ENCODE assay signal across 8 cellular contexts in the genomic region with DNA sequence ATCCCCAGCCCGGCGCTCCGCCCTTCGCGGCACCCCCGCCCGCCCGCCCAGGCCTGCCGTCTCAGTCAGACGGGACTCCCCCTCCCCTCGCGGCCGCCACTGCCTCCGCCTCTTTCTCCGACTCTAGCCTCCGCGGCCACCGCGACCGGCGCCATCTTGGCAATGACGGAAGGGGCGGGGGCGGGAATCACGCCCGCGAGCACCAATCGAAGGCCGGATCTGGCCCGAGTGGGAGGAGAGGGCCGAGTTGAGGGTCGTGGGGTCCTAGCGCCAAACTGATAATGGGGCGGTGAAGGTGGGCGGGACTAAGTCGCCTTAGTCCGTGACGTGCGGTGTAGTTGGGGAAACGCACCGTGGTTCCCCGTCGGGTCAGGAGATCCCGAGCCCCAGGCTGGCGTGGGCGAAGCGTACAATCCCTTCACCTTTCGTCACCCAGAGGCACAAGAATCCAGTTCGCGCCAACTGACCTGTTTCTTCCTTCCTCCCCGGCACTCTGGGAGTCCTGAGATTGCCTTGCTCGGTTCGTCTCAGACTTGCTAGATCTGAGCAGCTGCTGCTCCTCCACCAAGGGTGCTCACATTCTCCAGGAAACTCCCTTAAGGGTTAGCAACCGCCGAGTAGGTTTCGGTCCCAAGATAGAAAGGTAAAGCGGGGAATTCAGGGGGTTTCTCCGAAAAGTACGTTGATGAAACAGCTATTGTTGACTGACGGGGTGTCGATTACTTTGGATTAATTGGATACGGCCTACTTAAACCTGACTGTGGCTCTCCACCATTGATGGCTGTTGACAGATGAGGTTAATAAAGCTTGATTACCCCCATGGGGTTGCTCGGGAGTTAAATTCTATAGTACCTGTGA. TPM values are rescaled to one million over a fixed set of nuclear protein-coding genes. Genes with fewer than 3 reads are reported as not detected.
DNase-seq lines count a peak whose midpoint lies in the region; ATAC-seq and TF ChIP-seq lines count a peak whose summit lies in the region.

A gene (minus strand): TSS at position 164 of the 858 bp plus-strand sequence. CDS start 35,843 bp downstream, outside the sequence.

- intact Hi-C loops in esophagus muscularis mucosa (cut with DNase I), result loop anchor here (2.0 kb wide), 1 partner anchor 76 kb away; a partner anchor contains a TSS

- peaks cover 53% of the 10 kb centered on the region for H3K79me2 ChIP-seq in KMS-11 (ENCODE audit: insufficient read depth, low read depth)

- no peaks in the 10 kb centered on the region for H3K36me3 ChIP-seq in KMS-11 (ENCODE audit: insufficient read depth)
- H3K36me3 ChIP-seq in Peyer's patch, result no peaks in the 10 kb centered on the region
- no peaks in the 10 kb centered on the region for H3K36me3 ChIP-seq in esophagus muscularis mucosa

- H3K9ac ChIP-seq in KMS-11, result peak within 1 kb of the TSS; percentile 85

- no peaks in the 10 kb centered on the region for H4K20me1 ChIP-seq in KMS-11 (ENCODE audit: insufficient read depth)

- peak within 1 kb of the TSS; percentile 98 for H3K4me2 ChIP-seq in KMS-11

- H3K27me3 ChIP-seq in KMS-11 (ENCODE audit: insufficient read depth, low read depth) (no peaks in the 10 kb centered on the region), Peyer's patch (no peaks in the 10 kb centered on the region), esophagus muscularis mucosa (no peaks in the 10 kb centered on the region)

- H3K4me3 ChIP-seq in KMS-11 (IDR thresholded peaks at IDR 0.05; ENCODE audit: insufficient read depth, low read depth, low read length), result peak within 1 kb of the TSS; percentile 43
- peak within 1 kb of the TSS; percentile 82 to 99 (median 84) for H3K4me3 ChIP-seq in Peyer's patch
- H3K4me3 ChIP-seq in esophagus muscularis mucosa, result peak within 1 kb of the TSS; percentile 84 to 99 (median 96)

- H3K4me3 Mint-ChIP-seq in activated T-cell treated with anti-CD3 and anti-CD28 coated beads, Interleukin-2, amount 50 U/mL, for 72 hours, result peak within 1 kb of the TSS; percentile 90 to 92

- H3K27me3 Mint-ChIP-seq in activated T-cell treated with anti-CD3 and anti-CD28 coated beads, Interleukin-2, amount 50 U/mL, for 72 hours (ENCODE audit: low read depth), result no peaks in the 10 kb centered on the region

- H3K4me1 ChIP-seq in KMS-11 (ENCODE audit: low read depth, poor library complexity, severe bottlenecking), result peaks cover 70% of the 10 kb centered on the region
- H3K4me1 ChIP-seq in Peyer's patch, result peaks cover 0 to 21% (median 5%) of the 10 kb centered on the region in 4 donors
- H3K4me1 ChIP-seq in esophagus muscularis mucosa, result peaks cover 21 to 39% (median 35%) of the 10 kb centered on the region in 4 donors

- H3K27ac Mint-ChIP-seq in activated T-cell treated with anti-CD3 and anti-CD28 coated beads, Interleukin-2, amount 50 U/mL, for 72 hours, result peak within 1 kb of the TSS; percentile 93

- peak; percentile 79 for ATAC-seq in GM21737 (IDR thresholded peaks at IDR 0.05; ENCODE audit: unreplicated experiment)
- peak; percentile 85 to 86 for ATAC-seq in activated T-cell treated with anti-CD3 and anti-CD28 coated beads, Interleukin-2, amount 50 U/mL, for 72 hours (replicated peaks in 1 of 2)

- H3K4me1 Mint-ChIP-seq in activated T-cell treated with anti-CD3 and anti-CD28 coated beads, Interleukin-2, amount 50 U/mL, for 72 hours (ENCODE audit: low read depth), result peaks cover 77% of the 10 kb centered on the region

- no peaks in the 10 kb centered on the region for H3K9me3 ChIP-seq in Peyer's patch
- H3K9me3 ChIP-seq in esophagus muscularis mucosa, result no peaks in the 10 kb centered on the region

- TF ChIP-seq POLR2A in Peyer's patch (IDR thresholded peaks at IDR 0.05), result peak; percentile 73 to 89
- peak; percentile 36 for TF ChIP-seq POLR2A in esophagus muscularis mucosa (IDR thresholded peaks at IDR 0.05; ENCODE audit: low read depth)

- no peak for TF ChIP-seq EP300 in esophagus muscularis mucosa (IDR thresholded peaks at IDR 0.05)

- DNase-seq in DMS53 treated with DMSO at 0.1 percent for 48 hours (lab: John Stamatoyannopoulos, UW; ENCODE audit: unreplicated experiment) (peak; percentile 81), Peyer's patch (peak; percentile 97 to 99 (median 98)), esophagus muscularis mucosa (ENCODE audit: extremely low spot score) (peak; percentile 99), myocyte (ENCODE audit: low read depth) (peak; percentile 99)
- DNase-seq in activated T-cell treated with anti-CD3 and anti-CD28 coated beads, Interleukin-2, amount 50 U/mL, for 72 hours, result peak; percentile 99
- peak; percentile 98 to 99 for DNase-seq in stimulated activated CD8-positive, alpha-beta memory T cell treated with anti-CD3 and anti-CD28 coated beads, Interleukin-7, amount 100 ng/mL, for 48 hours (ENCODE audit: extremely low read depth in 1 of 2, low read depth in 1 of 2)

- no peaks in the 10 kb centered on the region for H3K36me3 Mint-ChIP-seq in activated T-cell treated with anti-CD3 and anti-CD28 coated beads, Interleukin-2, amount 50 U/mL, for 72 hours (ENCODE audit: insufficient read depth in 2 of 2)

- H3K27ac ChIP-seq in KMS-11 (peak within 1 kb of the TSS; percentile 97), Peyer's patch (peak within 1 kb of the TSS; percentile 96 to 99 (median 98)), esophagus muscularis mucosa (replicated peaks in 1 of 4) (peak within 1 kb of the TSS; percentile 98 to 100 (median 100))

- 3% methylated on average over 40 of the region's 63 CpGs for WGBS in esophagus muscularis mucosa

- H2AFZ ChIP-seq in KMS-11 (ENCODE audit: low read depth), result peak within 1 kb of the TSS; percentile 42

- TF ChIP-seq CTCF in KMS-11 (conservative IDR thresholded peaks at IDR 0.05; ENCODE audit: low read depth, low read length), result no peak
- TF ChIP-seq CTCF in Peyer's patch (IDR thresholded peaks at IDR 0.05), result no peak
- TF ChIP-seq CTCF in esophagus muscularis mucosa (IDR thresholded peaks at IDR 0.05), result peak in 1 of 3 experiments; percentile 11

- no peaks in the 10 kb centered on the region for H3K9me3 Mint-ChIP-seq in activated T-cell treated with anti-CD3 and anti-CD28 coated beads, Interleukin-2, amount 50 U/mL, for 72 hours

RNA-seq across cellular contexts. Expression of the gene that starts here (rescaled TPM):
- total RNA-seq in Peyer's patch, result 10 to 100 TPM; 16.6 to 70.1 (median 24.5) TPM
- 10 to 100 TPM; 56.7 to 59.3 TPM for total RNA-seq in activated T-cell treated with anti-CD3 and anti-CD28 coated beads, Interleukin-2, amount 50 U/mL, for 72 hours
- total RNA-seq in esophagus muscularis mucosa, result 10 to 100 TPM; 17.7 to 34.3 (median 25.4) TPM
- total RNA-seq in myocyte, result 11.0 and 26.0 TPM in 2 replicates
- 4.6 TPM for polyA plus RNA-seq in myocyte (2012)

Comparison
In these comparisons a context has a peak if more than half of its experiments do, and no peak if none do; other contexts are left out.
1. Peak in every context shown above with its lines: DNase-seq, ATAC-seq, H3K4me3 ChIP-seq and H3K27ac ChIP-seq.
2. H3K4me3 ChIP-seq: peak in every context shown above with its lines; median percentile 96 in esophagus muscularis mucosa; 84 in Peyer's patch; 43 in KMS-11.